ENCODE assay signal across 13 cellular contexts in the genomic region with DNA sequence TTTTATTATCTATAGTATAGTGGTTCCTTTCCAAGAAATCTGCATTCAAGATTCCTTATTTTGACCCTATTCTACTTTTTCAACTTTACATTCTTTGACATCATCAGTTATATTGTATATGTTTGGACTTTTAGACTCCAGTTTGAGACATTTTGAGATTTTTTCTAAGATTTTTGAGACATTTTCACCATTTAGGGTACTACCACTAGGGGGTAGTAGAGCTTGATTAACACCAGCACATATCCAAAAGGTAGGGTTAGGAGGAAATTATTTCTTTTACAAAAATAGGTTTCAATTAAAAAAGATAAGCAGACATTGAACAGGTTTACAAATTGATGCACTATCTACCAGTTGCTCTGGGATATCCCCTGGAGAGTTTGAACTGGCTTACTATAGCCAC.
DNase-seq lines count a peak whose midpoint lies in the region; ATAC-seq and TF ChIP-seq lines count a peak whose summit lies in the region.
"Had no signal": no experiment of that assay in that cellular context is flagged by ENCODE, and none has a peak within 500 bp of the region (broad histone marks: within the 10 kb centered on the region; RNA-seq: fewer than 3 reads in every experiment).

No MANE protein-coding gene starts in this region.

- no peak overlapping the region for H3K4me2 ChIP-seq in DND-41 (ENCODE audit: insufficient read depth, low read length)
- H3K4me2 ChIP-seq in GM23338: no peak overlapping the region
- no peak overlapping the region for H3K4me2 ChIP-seq in hepatocyte

- H3K4me3 Mint-ChIP-seq in GM23338: no peak overlapping the region
- H3K4me3 Mint-ChIP-seq in WTC11: no peak overlapping the region
- H3K4me3 Mint-ChIP-seq: memory B cell had no signal

- CTCF ChIA-PET in WTC11 (lab: Charles Lee): interaction anchor here (0.6 kb wide), 1 partner anchor 18 kb away, joined by 3 read pairs; no protein-coding TSS in a partner anchor

- H4K20me1 ChIP-seq in DND-41 (ENCODE audit: insufficient read depth, low read length) (no peaks in the 10 kb centered on the region), GM23338 (replicated peaks; ENCODE audit: insufficient read depth) (no peaks in the 10 kb centered on the region), hepatocyte (ENCODE audit: insufficient read depth, poor library complexity, severe bottlenecking) (no peaks in the 10 kb centered on the region)

- H3F3A ChIP-seq in GM23338 (replicated peaks; ENCODE audit: low read depth): no peaks in the 10 kb centered on the region

- H3K4me1 ChIP-seq in DND-41 (ENCODE audit: insufficient read depth, low read length): no peaks in the 10 kb centered on the region
- no peaks in the 10 kb centered on the region for H3K4me1 ChIP-seq in GM23338 (ENCODE audit: insufficient read depth)
- no peaks in the 10 kb centered on the region for H3K4me1 ChIP-seq in hepatocyte (ENCODE audit: insufficient read depth)

- no peak for DNase-seq in DND-41
- DNase-seq in GM23338 (ENCODE audit: low spot score): peak; percentile 32
- DNase-seq in WTC11 (ENCODE audit: low spot score): no peak
- peak; percentile 3 to 20 for DNase-seq in lung microvascular endothelial cell (ENCODE audit: low read depth in 2 of 2)
- DNase-seq in cerebellum (ENCODE audit: low spot score): no peak
- DNase-seq in hepatocyte (ENCODE audit: low spot score): no peak
- DNase-seq: activated naive CD4-positive, alpha-beta T cell treated with anti-CD3 and anti-CD28 coated beads, Interleukin-2, amount 50 U/mL, for 16 hours; cortex of kidney; NCI-H1436; substantia nigra had no signal

- TF ChIP-seq CTCF in DND-41 (IDR thresholded peaks at IDR 0.05; ENCODE audit: borderline replicate concordance, extremely low read depth, low read length, poor library complexity, severe bottlenecking) (peak; percentile 43), GM23338 (conservative IDR thresholded peaks at IDR 0.05; ENCODE audit: low read depth in 2 of 2) (peak in 1 of 2 experiments; percentile 72; a peak in 3 of 4 replicates), WTC11 (IDR thresholded peaks at IDR 0.05) (peak; percentile 33; the same call in 1 of the 2 replicates), hepatocyte (IDR thresholded peaks at IDR 0.05; ENCODE audit: poor library complexity) (no peak)

- no peak overlapping the region for H3K27ac Mint-ChIP-seq in GM23338
- no peak overlapping the region for H3K27ac Mint-ChIP-seq in WTC11
- H3K27ac Mint-ChIP-seq: memory B cell had no signal

- H3K27me3 Mint-ChIP-seq in GM23338 (ENCODE audit: insufficient read depth, low read depth, poor library complexity): peaks cover 2% of the 10 kb centered on the region
- no peaks in the 10 kb centered on the region; the same call in 1 of the 2 replicates for H3K27me3 Mint-ChIP-seq in WTC11 (ENCODE audit: low read depth)
- H3K27me3 Mint-ChIP-seq: memory B cell had no signal

- H3K9ac ChIP-seq in DND-41 (ENCODE audit: low read depth, low read length): no peak overlapping the region

- H3K36me3 ChIP-seq in DND-41 (ENCODE audit: insufficient read depth, low read length): peaks cover 12% of the 10 kb centered on the region; the same call in 1 of the 2 replicates
- no peaks in the 10 kb centered on the region for H3K36me3 ChIP-seq in GM23338 (ENCODE audit: insufficient read depth)
- no peaks in the 10 kb centered on the region for H3K36me3 ChIP-seq in hepatocyte (replicated peaks; ENCODE audit: insufficient read depth, low read depth)

- no peak overlapping the region for H3K4me3 ChIP-seq in DND-41 (ENCODE audit: low read depth in 1 of 2, low read length in 2 of 2)
- H3K4me3 ChIP-seq in GM23338: no peak overlapping the region
- H3K4me3 ChIP-seq in hepatocyte: no peak overlapping the region

- no peaks in the 10 kb centered on the region for H3K9me2 ChIP-seq in GM23338 (ENCODE audit: insufficient read depth)
- H3K9me2 ChIP-seq in hepatocyte (replicated peaks; ENCODE audit: insufficient read depth): no peaks in the 10 kb centered on the region

- H3K27ac ChIP-seq in DND-41 (ENCODE audit: low read length): no peak overlapping the region
- H3K27ac ChIP-seq in GM23338 (ENCODE audit: low read depth): no peak overlapping the region
- H3K27ac ChIP-seq in hepatocyte: no peak overlapping the region

- H3K9me3 Mint-ChIP-seq in GM23338 (no peaks in the 10 kb centered on the region; the same call in 2 of the 3 replicates), WTC11 (peaks cover 6% of the 10 kb centered on the region)

- POLR2A ChIA-PET in WTC11 (lab: Charles Lee): no interaction called here

- H2AFZ ChIP-seq in DND-41 (ENCODE audit: low read depth, low read length): no peak overlapping the region
- H2AFZ ChIP-seq in GM23338: no peak overlapping the region
- no peak overlapping the region for H2AFZ ChIP-seq in hepatocyte

- H3K79me2 ChIP-seq in DND-41 (ENCODE audit: insufficient read depth, low read length) (no peaks in the 10 kb centered on the region), GM23338 (replicated peaks; ENCODE audit: insufficient read depth) (no peaks in the 10 kb centered on the region), hepatocyte (no peaks in the 10 kb centered on the region)

- peaks cover 6% of the 10 kb centered on the region; the same call in 2 of the 3 replicates for H3K4me1 Mint-ChIP-seq in GM23338
- peaks cover 5% of the 10 kb centered on the region for H3K4me1 Mint-ChIP-seq in WTC11
- H3K4me1 Mint-ChIP-seq: memory B cell had no signal

- H3K27me3 ChIP-seq in DND-41 (ENCODE audit: insufficient read depth, low read length, poor library complexity) (no peaks in the 10 kb centered on the region), GM23338 (ENCODE audit: insufficient read depth) (no peaks in the 10 kb centered on the region), hepatocyte (no peaks in the 10 kb centered on the region)

- no peaks in the 10 kb centered on the region for H3K36me3 Mint-ChIP-seq in GM23338 (ENCODE audit: low read depth)
- H3K36me3 Mint-ChIP-seq in WTC11: no peaks in the 10 kb centered on the region

- H3K9me3 ChIP-seq in DND-41 (ENCODE audit: insufficient read depth, low read length, severe bottlenecking) (no peaks in the 10 kb centered on the region), hepatocyte (ENCODE audit: low read depth) (no peaks in the 10 kb centered on the region)

- ATAC-seq in DND-41 (ENCODE audit: insufficient read depth, low read depth) (no peak), GM23338 (no peak), WTC11 (no peak), GM21360 (IDR thresholded peaks at IDR 0.05; ENCODE audit: unreplicated experiment) (no peak), HG03135 (IDR thresholded peaks at IDR 0.05; ENCODE audit: unreplicated experiment) (no peak)

TF ChIP-seq in GM23338, 12 proteins besides CTCF, POLR2A, EP300 and RAD21 (continues in another document):
- TF ChIP-seq CREB1 (CRISPR knock-in tag; IDR thresholded peaks at IDR 0.05; ENCODE audit: low read depth) (no peak), ZNF331 (CRISPR knock-in tag; IDR thresholded peaks at IDR 0.05; ENCODE audit: low read depth) (no peak), EZH2 (IDR thresholded peaks at IDR 0.05; ENCODE audit: low read depth, unreplicated experiment) (no peak), STAT1 (IDR thresholded peaks at IDR 0.05; ENCODE audit: unreplicated experiment) (no peak), JUNB (IDR thresholded peaks at IDR 0.05; ENCODE audit: unreplicated experiment) (no peak)

TF ChIP-seq in WTC11, 78 proteins besides CTCF, POLR2A, EP300 and RAD21 (continues in another document):
- TF ChIP-seq, protein P1, sequence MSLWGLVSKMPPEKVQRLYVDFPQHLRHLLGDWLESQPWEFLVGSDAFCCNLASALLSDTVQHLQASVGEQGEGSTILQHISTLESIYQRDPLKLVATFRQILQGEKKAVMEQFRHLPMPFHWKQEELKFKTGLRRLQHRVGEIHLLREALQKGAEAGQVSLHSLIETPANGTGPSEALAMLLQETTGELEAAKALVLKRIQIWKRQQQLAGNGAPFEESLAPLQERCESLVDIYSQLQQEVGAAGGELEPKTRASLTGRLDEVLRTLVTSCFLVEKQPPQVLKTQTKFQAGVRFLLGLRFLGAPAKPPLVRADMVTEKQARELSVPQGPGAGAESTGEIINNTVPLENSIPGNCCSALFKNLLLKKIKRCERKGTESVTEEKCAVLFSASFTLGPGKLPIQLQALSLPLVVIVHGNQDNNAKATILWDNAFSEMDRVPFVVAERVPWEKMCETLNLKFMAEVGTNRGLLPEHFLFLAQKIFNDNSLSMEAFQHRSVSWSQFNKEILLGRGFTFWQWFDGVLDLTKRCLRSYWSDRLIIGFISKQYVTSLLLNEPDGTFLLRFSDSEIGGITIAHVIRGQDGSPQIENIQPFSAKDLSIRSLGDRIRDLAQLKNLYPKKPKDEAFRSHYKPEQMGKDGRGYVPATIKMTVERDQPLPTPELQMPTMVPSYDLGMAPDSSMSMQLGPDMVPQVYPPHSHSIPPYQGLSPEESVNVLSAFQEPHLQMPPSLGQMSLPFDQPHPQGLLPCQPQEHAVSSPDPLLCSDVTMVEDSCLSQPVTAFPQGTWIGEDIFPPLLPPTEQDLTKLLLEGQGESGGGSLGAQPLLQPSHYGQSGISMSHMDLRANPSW (CRISPR knock-in tag; conservative IDR thresholded peaks at IDR 0.05; ENCODE audit: low read depth): no peak
- no peak for TF ChIP-seq GTF2I (CRISPR knock-in tag; conservative IDR thresholded peaks at IDR 0.05)
- TF ChIP-seq, protein P2, sequence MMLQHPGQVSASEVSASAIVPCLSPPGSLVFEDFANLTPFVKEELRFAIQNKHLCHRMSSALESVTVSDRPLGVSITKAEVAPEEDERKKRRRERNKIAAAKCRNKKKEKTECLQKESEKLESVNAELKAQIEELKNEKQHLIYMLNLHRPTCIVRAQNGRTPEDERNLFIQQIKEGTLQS (CRISPR knock-in tag; conservative IDR thresholded peaks at IDR 0.05): no peak
- TF ChIP-seq SMAD3 (CRISPR knock-in tag; IDR thresholded peaks at IDR 0.05; ENCODE audit: borderline replicate concordance): no peak

Comparison
In these comparisons a context has a peak if more than half of its experiments do, and no peak if none do; other contexts are left out.
1. DNase-seq: peak in GM23338 (single experiment) and lung microvascular endothelial cell (2 of 2); none in DND-41 (single experiment), WTC11 (single experiment), cerebellum (single experiment) and hepatocyte (single experiment).